31 cellular contexts compared by ENCODE assay signal in the genomic region with DNA sequence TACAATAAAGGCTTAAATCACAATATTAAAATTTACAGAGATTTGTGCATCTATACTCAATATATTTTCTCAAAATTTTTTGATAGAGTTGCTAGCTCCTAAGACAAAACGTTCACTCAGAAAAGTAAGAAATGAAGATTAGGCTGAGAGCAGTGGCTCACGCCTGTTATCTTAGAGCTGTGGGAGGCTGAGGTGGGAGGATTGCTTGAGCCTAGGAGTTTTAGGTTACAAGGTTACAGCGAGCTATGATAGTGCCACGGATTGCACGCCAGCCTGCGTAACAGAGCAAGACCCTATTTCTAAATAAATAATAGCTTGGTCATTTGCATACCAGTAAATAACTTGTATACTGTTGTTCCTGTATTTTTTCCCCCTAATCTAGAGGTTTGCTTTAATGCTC.
"Had no signal": no experiment of that assay in that cellular context is flagged by ENCODE, and none has a peak within 500 bp of the region (broad histone marks: within the 10 kb centered on the region; RNA-seq: fewer than 3 reads in every experiment).

No MANE protein-coding gene starts in this region.

- H3K27me3 ChIP-seq: adrenal gland, ascending aorta, breast epithelium, cardiac muscle cell, colonic mucosa, esophagus squamous epithelium, foreskin keratinocyte, gastrocnemius medialis, heart left ventricle had no signal

- H3K27ac ChIP-seq: adrenal gland, ascending aorta, breast epithelium, cardiac muscle cell, colonic mucosa, epithelial cell of prostate, esophagus squamous epithelium, foreskin keratinocyte, gastrocnemius medialis, heart left ventricle had no signal

- DNase-seq: activated CD4-positive, alpha-beta memory T cell treated with anti-CD3 and anti-CD28 coated beads for 36 hours; activated CD4-positive, alpha-beta T cell treated with anti-CD3 and anti-CD28 coated beads for 36 hours; activated CD4-positive, alpha-beta T cell treated with anti-CD3 and anti-CD28 coated beads, Interleukin-2, amount 10 ng/mL, durations not matched to agents 24 days and 14 days; activated CD4-positive, CD25-positive, alpha-beta regulatory T cell; activated CD4-positive, CD25-positive, alpha-beta regulatory T cell treated with anti-CD3 and anti-CD28 coated beads, Interleukin-2, amount 50 U/mL, for 72 hours; activated CD8-positive, alpha-beta memory T cell treated with anti-CD3 and anti-CD28 coated beads, Interleukin-2, amount 10 ng/mL, durations not matched to agents 7 days and 5 days; activated CD8-positive, alpha-beta memory T cell treated with anti-CD3 and anti-CD28 coated beads, Interleukin-2, amount 50 U/mL, for 4 hours; activated CD8-positive, alpha-beta T cell treated with anti-CD3 and anti-CD28 coated beads, Interleukin-2, amount 10 ng/mL, durations not matched to agents 7 days and 5 days; activated effector memory CD4-positive, alpha-beta T cell treated with anti-CD3 and anti-CD28 coated beads, Interleukin-2, amount 50 U/mL, for 16 hours; activated naive CD4-positive, alpha-beta T cell treated with anti-CD3 and anti-CD28 coated beads for 36 hours; activated naive CD8-positive, alpha-beta T cell treated with anti-CD3 and anti-CD28 coated beads for 36 hours; activated naive CD8-positive, alpha-beta T cell treated with anti-CD3 and anti-CD28 coated beads, Interleukin-2, amount 50 U/mL, for 24 hours; activated T-cell treated with anti-CD3 and anti-CD28 coated beads, Interleukin-2, amount 50 U/mL, for 1 hour; activated T-cell treated with anti-CD3 and anti-CD28 coated beads, Interleukin-2, amount 50 U/mL, for 48 hours; adrenal gland; central memory CD4-positive, alpha-beta T cell; cerebellar nuclear complex; colonic mucosa; effector CD8-positive, alpha-beta T cell; esophagus squamous epithelium; foreskin keratinocyte; gastrocnemius medialis; glutamatergic neuron; heart left ventricle; T-helper 1 cell; T-helper 17 cell; T1000 had no signal

- H3K36me3 ChIP-seq: adrenal gland, breast epithelium, colonic mucosa had no signal

- ATAC-seq: activated CD4-positive, alpha-beta T cell treated with anti-CD3 and anti-CD28 coated beads for 36 hours; activated CD8-positive, alpha-beta memory T cell treated with anti-CD3 and anti-CD28 coated beads, Interleukin-2, amount 10 ng/mL, durations not matched to agents 7 days and 5 days; activated CD8-positive, alpha-beta T cell treated with anti-CD3 and anti-CD28 coated beads, Interleukin-2, amount 10 ng/mL, durations not matched to agents 7 days and 5 days; activated naive CD8-positive, alpha-beta T cell treated with anti-CD3 and anti-CD28 coated beads, Interleukin-2, amount 50 U/mL, for 24 hours; foreskin keratinocyte; gastrocnemius medialis; heart left ventricle; T-helper 17 cell had no signal

- H3K9me3 ChIP-seq: adrenal gland, ascending aorta, breast epithelium, colonic mucosa, esophagus squamous epithelium, gastrocnemius medialis, heart left ventricle had no signal

- H3K4me3 ChIP-seq: adrenal gland, ascending aorta, breast epithelium, cardiac muscle cell, colonic mucosa, esophagus squamous epithelium, gastrocnemius medialis, heart left ventricle had no signal

- H3K4me1 ChIP-seq: ascending aorta, breast epithelium, colonic mucosa, esophagus squamous epithelium, foreskin keratinocyte, gastrocnemius medialis, heart left ventricle had no signal
